Comparison of ENCODE assay signal across 1 cellular context in the genomic region with DNA sequence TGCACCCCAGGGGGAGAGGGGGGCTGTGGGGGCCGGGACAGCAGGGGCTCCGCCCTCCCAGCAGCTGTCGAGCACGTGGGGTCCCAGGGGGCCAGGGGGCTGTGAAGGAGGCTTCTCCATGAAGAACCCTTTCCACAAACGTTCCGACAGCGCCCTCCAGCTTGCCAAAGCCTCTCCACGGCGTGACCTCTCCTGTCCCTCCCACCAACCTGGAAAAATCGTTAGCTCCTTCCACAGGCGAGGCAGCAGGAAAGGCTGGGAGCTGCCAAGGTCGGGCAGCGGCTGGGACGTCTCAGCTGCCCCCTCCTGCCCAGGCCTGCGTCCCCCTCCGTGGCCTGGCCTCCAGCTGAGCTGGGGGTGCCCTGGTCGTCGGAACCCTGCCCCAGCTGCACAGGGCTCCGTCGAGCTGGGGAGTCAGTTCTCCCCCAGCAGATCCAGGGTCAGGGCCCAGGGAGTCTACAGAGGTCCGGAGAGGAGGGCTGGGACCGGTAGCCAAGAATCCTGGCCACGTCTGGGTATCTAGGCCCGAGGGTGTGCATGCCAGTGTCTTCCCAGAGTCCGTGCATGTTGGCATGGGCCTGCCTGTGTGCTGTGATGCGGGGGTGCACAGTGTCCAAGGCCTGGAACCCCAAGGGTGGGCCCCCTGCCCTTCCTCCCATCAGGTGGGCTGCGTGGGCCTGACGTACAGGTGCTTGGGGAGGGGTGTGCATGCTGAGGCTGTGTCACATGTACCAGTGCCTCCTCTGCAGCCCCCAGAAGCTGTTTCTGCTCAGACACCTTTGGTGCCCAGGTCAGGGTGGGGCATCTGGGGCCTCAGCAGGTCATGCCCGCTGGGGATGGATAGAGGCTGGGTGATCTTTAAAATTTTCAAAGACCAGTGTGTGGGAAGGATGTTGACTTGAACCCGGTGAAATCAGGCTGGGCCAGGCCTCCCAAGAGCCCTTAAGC.
TF ChIP-seq lines count a peak whose summit lies in the region.

No MANE protein-coding gene starts in this region.

TF ChIP-seq in HepG2, 621 proteins besides CTCF, POLR2A, EP300 and RAD21 (continued from another document):
- TF ChIP-seq MLXIP (CRISPR knock-in tag; IDR thresholded peaks at IDR 0.05; ENCODE audit: borderline replicate concordance) = no peak
- no peak for TF ChIP-seq RORA (CRISPR knock-in tag; IDR thresholded peaks at IDR 0.05)
- no peak for TF ChIP-seq KDM3A (CRISPR knock-in tag; IDR thresholded peaks at IDR 0.05; ENCODE audit: low read depth)
- TF ChIP-seq, protein P1, sequence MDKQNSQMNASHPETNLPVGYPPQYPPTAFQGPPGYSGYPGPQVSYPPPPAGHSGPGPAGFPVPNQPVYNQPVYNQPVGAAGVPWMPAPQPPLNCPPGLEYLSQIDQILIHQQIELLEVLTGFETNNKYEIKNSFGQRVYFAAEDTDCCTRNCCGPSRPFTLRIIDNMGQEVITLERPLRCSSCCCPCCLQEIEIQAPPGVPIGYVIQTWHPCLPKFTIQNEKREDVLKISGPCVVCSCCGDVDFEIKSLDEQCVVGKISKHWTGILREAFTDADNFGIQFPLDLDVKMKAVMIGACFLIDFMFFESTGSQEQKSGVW (CRISPR knock-in tag; IDR thresholded peaks at IDR 0.05; ENCODE audit: borderline replicate concordance) = no peak
- TF ChIP-seq LCORL (IDR thresholded peaks at IDR 0.05) = no peak
- no peak for TF ChIP-seq LCORL (CRISPR knock-in tag; IDR thresholded peaks at IDR 0.05)
- no peak for TF ChIP-seq ZNF33A (CRISPR knock-in tag; IDR thresholded peaks at IDR 0.05; ENCODE audit: borderline replicate concordance)
